In the genomic region with DNA sequence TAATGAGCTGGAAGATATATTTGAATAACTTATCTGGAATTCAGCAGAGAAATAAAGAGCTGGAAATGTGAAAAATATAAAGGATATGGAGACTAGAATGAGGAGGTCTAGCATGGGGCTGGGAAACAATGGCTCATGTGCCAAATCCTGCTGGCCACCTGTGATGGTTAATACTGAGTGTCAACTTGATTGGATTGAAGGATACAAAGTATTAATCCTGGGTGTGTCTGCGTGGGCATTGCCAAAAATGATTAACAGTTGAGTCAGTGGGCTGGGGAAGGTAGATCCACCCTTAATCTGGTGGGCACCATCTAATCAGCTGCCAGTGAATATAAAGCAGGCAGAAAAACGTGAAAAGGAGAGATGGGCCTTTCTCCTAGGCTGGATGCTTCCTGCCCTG, we compare ENCODE assay signal across 5 cellular contexts. TPM values are rescaled to one million over a fixed set of nuclear protein-coding genes. Genes with fewer than 3 reads are reported as not detected.
"Had no signal": no experiment of that assay in that cellular context is flagged by ENCODE, and none has a peak within 500 bp of the region (broad histone marks: within the 10 kb centered on the region; RNA-seq: fewer than 3 reads in every experiment).

No MANE protein-coding gene starts in this region.

RNA-seq across cellular contexts. Expression of gene SIM2, which starts 26.6 kb away (rescaled TPM):
- total RNA-seq: OCI-LY7, Peyer's patch, Right ventricle myocardium inferior, Right ventricle myocardium superior had no signal
- polyA plus RNA-seq: SK-N-SH had no signal
